In the genomic region with DNA sequence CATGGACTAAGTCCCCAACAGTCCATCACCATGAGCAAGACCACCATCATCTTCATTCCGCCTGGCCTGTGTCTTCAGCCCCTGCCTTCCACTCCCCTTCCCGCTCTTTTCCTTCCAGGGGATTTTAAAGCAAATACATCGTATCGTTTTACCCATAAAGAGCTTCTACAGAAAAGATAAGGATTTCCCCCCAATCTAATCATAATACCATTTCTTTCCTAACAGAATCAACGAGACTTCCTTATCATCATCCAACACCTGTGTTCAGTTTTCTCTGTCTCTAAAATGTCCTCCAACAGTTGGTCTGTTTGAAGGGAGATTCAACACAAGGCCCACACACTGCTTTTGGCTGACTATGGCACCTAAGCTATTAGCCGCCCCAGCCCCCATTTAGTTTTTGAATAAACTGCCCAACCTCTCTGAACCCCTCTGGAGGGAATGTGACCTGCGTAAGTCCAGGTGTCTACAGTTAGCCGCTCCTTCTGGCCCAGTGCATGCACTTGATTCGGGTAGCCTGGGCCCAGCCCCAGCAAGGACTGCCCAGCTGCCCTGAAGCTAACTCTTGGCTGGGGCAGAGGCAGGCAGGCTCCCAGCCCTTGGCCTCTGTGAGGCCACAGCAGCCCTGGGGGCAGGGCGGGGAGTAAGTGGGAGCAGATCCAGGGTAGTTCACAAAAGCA, we compare ENCODE assay signal across 1 cellular context.
TF ChIP-seq lines count a peak whose summit lies in the region.

No MANE protein-coding gene starts in this region.

TF ChIP-seq in K562, 482 proteins besides CTCF, POLR2A, EP300 and RAD21 (continued from another document and continues in another):
- TF ChIP-seq, protein P1, sequence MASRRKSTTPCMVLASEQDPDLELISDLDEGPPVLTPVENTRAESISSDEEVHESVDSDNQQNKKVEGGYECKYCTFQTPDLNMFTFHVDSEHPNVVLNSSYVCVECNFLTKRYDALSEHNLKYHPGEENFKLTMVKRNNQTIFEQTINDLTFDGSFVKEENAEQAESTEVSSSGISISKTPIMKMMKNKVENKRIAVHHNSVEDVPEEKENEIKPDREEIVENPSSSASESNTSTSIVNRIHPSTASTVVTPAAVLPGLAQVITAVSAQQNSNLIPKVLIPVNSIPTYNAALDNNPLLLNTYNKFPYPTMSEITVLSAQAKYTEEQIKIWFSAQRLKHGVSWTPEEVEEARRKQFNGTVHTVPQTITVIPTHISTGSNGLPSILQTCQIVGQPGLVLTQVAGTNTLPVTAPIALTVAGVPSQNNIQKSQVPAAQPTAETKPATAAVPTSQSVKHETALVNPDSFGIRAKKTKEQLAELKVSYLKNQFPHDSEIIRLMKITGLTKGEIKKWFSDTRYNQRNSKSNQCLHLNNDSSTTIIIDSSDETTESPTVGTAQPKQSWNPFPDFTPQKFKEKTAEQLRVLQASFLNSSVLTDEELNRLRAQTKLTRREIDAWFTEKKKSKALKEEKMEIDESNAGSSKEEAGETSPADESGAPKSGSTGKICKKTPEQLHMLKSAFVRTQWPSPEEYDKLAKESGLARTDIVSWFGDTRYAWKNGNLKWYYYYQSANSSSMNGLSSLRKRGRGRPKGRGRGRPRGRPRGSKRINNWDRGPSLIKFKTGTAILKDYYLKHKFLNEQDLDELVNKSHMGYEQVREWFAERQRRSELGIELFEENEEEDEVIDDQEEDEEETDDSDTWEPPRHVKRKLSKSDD (conservative IDR thresholded peaks at IDR 0.05; ENCODE audit: low read length) = no peak
- TF ChIP-seq, protein P2, sequence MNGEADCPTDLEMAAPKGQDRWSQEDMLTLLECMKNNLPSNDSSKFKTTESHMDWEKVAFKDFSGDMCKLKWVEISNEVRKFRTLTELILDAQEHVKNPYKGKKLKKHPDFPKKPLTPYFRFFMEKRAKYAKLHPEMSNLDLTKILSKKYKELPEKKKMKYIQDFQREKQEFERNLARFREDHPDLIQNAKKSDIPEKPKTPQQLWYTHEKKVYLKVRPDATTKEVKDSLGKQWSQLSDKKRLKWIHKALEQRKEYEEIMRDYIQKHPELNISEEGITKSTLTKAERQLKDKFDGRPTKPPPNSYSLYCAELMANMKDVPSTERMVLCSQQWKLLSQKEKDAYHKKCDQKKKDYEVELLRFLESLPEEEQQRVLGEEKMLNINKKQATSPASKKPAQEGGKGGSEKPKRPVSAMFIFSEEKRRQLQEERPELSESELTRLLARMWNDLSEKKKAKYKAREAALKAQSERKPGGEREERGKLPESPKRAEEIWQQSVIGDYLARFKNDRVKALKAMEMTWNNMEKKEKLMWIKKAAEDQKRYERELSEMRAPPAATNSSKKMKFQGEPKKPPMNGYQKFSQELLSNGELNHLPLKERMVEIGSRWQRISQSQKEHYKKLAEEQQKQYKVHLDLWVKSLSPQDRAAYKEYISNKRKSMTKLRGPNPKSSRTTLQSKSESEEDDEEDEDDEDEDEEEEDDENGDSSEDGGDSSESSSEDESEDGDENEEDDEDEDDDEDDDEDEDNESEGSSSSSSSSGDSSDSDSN (IDR thresholded peaks at IDR 0.05; ENCODE audit: borderline replicate concordance in 1 of 2, low read depth in 2 of 2, low read length in 2 of 2) = no peak
- TF ChIP-seq, protein P3, sequence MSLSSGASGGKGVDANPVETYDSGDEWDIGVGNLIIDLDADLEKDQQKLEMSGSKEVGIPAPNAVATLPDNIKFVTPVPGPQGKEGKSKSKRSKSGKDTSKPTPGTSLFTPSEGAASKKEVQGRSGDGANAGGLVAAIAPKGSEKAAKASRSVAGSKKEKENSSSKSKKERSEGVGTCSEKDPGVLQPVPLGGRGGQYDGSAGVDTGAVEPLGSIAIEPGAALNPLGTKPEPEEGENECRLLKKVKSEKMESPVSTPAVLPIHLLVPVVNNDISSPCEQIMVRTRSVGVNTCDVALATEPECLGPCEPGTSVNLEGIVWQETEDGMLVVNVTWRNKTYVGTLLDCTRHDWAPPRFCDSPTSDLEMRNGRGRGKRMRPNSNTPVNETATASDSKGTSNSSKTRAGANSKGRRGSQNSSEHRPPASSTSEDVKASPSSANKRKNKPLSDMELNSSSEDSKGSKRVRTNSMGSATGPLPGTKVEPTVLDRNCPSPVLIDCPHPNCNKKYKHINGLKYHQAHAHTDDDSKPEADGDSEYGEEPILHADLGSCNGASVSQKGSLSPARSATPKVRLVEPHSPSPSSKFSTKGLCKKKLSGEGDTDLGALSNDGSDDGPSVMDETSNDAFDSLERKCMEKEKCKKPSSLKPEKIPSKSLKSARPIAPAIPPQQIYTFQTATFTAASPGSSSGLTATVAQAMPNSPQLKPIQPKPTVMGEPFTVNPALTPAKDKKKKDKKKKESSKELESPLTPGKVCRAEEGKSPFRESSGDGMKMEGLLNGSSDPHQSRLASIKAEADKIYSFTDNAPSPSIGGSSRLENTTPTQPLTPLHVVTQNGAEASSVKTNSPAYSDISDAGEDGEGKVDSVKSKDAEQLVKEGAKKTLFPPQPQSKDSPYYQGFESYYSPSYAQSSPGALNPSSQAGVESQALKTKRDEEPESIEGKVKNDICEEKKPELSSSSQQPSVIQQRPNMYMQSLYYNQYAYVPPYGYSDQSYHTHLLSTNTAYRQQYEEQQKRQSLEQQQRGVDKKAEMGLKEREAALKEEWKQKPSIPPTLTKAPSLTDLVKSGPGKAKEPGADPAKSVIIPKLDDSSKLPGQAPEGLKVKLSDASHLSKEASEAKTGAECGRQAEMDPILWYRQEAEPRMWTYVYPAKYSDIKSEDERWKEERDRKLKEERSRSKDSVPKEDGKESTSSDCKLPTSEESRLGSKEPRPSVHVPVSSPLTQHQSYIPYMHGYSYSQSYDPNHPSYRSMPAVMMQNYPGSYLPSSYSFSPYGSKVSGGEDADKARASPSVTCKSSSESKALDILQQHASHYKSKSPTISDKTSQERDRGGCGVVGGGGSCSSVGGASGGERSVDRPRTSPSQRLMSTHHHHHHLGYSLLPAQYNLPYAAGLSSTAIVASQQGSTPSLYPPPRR (CRISPR knock-in tag; IDR thresholded peaks at IDR 0.05; ENCODE audit: borderline replicate concordance) = no peak
- TF ChIP-seq ZNF274 (IDR thresholded peaks at IDR 0.05; ENCODE audit: borderline replicate concordance, low read depth, low read length) = no peak; the same call in 1 of the 2 replicates
- no peak for TF ChIP-seq EWSR1 (IDR thresholded peaks at IDR 0.05; ENCODE audit: borderline replicate concordance, low read depth, partially characterized antibody)
- TF ChIP-seq, protein P4, sequence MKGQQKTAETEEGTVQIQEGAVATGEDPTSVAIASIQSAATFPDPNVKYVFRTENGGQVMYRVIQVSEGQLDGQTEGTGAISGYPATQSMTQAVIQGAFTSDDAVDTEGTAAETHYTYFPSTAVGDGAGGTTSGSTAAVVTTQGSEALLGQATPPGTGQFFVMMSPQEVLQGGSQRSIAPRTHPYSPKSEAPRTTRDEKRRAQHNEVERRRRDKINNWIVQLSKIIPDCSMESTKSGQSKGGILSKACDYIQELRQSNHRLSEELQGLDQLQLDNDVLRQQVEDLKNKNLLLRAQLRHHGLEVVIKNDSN (CRISPR knock-in tag; IDR thresholded peaks at IDR 0.05) = no peak
- TF ChIP-seq, protein P5, sequence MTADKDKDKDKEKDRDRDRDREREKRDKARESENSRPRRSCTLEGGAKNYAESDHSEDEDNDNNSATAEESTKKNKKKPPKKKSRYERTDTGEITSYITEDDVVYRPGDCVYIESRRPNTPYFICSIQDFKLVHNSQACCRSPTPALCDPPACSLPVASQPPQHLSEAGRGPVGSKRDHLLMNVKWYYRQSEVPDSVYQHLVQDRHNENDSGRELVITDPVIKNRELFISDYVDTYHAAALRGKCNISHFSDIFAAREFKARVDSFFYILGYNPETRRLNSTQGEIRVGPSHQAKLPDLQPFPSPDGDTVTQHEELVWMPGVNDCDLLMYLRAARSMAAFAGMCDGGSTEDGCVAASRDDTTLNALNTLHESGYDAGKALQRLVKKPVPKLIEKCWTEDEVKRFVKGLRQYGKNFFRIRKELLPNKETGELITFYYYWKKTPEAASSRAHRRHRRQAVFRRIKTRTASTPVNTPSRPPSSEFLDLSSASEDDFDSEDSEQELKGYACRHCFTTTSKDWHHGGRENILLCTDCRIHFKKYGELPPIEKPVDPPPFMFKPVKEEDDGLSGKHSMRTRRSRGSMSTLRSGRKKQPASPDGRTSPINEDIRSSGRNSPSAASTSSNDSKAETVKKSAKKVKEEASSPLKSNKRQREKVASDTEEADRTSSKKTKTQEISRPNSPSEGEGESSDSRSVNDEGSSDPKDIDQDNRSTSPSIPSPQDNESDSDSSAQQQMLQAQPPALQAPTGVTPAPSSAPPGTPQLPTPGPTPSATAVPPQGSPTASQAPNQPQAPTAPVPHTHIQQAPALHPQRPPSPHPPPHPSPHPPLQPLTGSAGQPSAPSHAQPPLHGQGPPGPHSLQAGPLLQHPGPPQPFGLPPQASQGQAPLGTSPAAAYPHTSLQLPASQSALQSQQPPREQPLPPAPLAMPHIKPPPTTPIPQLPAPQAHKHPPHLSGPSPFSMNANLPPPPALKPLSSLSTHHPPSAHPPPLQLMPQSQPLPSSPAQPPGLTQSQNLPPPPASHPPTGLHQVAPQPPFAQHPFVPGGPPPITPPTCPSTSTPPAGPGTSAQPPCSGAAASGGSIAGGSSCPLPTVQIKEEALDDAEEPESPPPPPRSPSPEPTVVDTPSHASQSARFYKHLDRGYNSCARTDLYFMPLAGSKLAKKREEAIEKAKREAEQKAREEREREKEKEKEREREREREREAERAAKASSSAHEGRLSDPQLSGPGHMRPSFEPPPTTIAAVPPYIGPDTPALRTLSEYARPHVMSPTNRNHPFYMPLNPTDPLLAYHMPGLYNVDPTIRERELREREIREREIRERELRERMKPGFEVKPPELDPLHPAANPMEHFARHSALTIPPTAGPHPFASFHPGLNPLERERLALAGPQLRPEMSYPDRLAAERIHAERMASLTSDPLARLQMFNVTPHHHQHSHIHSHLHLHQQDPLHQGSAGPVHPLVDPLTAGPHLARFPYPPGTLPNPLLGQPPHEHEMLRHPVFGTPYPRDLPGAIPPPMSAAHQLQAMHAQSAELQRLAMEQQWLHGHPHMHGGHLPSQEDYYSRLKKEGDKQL (CRISPR knock-in tag; IDR thresholded peaks at IDR 0.05; ENCODE audit: borderline replicate concordance) = no peak
- TF ChIP-seq, protein P6, sequence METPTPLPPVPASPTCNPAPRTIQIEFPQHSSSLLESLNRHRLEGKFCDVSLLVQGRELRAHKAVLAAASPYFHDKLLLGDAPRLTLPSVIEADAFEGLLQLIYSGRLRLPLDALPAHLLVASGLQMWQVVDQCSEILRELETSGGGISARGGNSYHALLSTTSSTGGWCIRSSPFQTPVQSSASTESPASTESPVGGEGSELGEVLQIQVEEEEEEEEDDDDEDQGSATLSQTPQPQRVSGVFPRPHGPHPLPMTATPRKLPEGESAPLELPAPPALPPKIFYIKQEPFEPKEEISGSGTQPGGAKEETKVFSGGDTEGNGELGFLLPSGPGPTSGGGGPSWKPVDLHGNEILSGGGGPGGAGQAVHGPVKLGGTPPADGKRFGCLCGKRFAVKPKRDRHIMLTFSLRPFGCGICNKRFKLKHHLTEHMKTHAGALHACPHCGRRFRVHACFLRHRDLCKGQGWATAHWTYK (CRISPR knock-in tag; IDR thresholded peaks at IDR 0.05) = 0 out of 2 replicates have a peak, but pooled peaks have one; percentile 53
- TF ChIP-seq HEY1 (CRISPR knock-in tag; IDR thresholded peaks at IDR 0.05; ENCODE audit: borderline replicate concordance) = no peak
- no peak for TF ChIP-seq TSC22D4 (tag; IDR thresholded peaks at IDR 0.05)
- TF ChIP-seq ZC3H4 (CRISPR knock-in tag; IDR thresholded peaks at IDR 0.05; ENCODE audit: borderline replicate concordance) = no peak
- no peak for TF ChIP-seq BCL6 (CRISPR knock-in tag; IDR thresholded peaks at IDR 0.05)
- TF ChIP-seq, protein P7, sequence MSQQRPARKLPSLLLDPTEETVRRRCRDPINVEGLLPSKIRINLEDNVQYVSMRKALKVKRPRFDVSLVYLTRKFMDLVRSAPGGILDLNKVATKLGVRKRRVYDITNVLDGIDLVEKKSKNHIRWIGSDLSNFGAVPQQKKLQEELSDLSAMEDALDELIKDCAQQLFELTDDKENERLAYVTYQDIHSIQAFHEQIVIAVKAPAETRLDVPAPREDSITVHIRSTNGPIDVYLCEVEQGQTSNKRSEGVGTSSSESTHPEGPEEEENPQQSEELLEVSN (IDR thresholded peaks at IDR 0.05; ENCODE audit: borderline replicate concordance in 1 of 2, extremely low read depth in 1 of 2, insufficient read depth in 1 of 2, insufficient read length in 1 of 2, low read depth in 1 of 2, low read length in 1 of 2, poor library complexity in 1 of 2, severe bottlenecking in 1 of 2) = peak; percentile 58 to 67
- no peak for TF ChIP-seq SP1 (CRISPR knock-in tag; IDR thresholded peaks at IDR 0.05)
- no peak for TF ChIP-seq TRIM28 (IDR thresholded peaks at IDR 0.05)
- no peak for TF ChIP-seq MCM7 (IDR thresholded peaks at IDR 0.05)
- TF ChIP-seq, protein P8, sequence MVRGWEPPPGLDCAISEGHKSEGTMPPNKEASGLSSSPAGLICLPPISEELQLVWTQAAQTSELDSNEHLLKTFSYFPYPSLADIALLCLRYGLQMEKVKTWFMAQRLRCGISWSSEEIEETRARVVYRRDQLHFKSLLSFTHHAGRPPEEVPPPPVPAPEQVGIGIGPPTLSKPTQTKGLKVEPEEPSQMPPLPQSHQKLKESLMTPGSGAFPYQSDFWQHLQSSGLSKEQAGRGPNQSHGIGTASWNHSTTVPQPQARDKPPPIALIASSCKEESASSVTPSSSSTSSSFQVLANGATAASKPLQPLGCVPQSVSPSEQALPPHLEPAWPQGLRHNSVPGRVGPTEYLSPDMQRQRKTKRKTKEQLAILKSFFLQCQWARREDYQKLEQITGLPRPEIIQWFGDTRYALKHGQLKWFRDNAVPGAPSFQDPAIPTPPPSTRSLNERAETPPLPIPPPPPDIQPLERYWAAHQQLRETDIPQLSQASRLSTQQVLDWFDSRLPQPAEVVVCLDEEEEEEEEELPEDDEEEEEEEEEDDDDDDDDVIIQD (CRISPR knock-in tag; IDR thresholded peaks at IDR 0.05) = no peak; the same call in 1 of the 2 replicates
- no peak for TF ChIP-seq NR1H2 (CRISPR knock-in tag; IDR thresholded peaks at IDR 0.05)
- TF ChIP-seq HDAC8 (tag; IDR thresholded peaks at IDR 0.05) = no peak
- no peak for TF ChIP-seq ZNF232 (CRISPR knock-in tag; IDR thresholded peaks at IDR 0.05)
- TF ChIP-seq NFE2 (IDR thresholded peaks at IDR 0.05; ENCODE audit: low read depth) = no peak
- no peak for TF ChIP-seq SPI1 (IDR thresholded peaks at IDR 0.05; ENCODE audit: borderline replicate concordance, low read depth, low read length)
- TF ChIP-seq POLR3G (IDR thresholded peaks at IDR 0.05; ENCODE audit: extremely low read depth, insufficient read length, insufficient replicate concordance) = no peak
- peak; percentile 67 for TF ChIP-seq L3MBTL2 (IDR thresholded peaks at IDR 0.05)
- TF ChIP-seq POLR2AphosphoS2 (IDR thresholded peaks at IDR 0.05; ENCODE audit: low read length) = no peak
- TF ChIP-seq SAFB2 (IDR thresholded peaks at IDR 0.05; ENCODE audit: borderline replicate concordance, low read depth, low read length, severe bottlenecking) = no peak
- TF ChIP-seq ZNF778 (CRISPR knock-in tag; IDR thresholded peaks at IDR 0.05) = no peak
- TF ChIP-seq, protein P9, sequence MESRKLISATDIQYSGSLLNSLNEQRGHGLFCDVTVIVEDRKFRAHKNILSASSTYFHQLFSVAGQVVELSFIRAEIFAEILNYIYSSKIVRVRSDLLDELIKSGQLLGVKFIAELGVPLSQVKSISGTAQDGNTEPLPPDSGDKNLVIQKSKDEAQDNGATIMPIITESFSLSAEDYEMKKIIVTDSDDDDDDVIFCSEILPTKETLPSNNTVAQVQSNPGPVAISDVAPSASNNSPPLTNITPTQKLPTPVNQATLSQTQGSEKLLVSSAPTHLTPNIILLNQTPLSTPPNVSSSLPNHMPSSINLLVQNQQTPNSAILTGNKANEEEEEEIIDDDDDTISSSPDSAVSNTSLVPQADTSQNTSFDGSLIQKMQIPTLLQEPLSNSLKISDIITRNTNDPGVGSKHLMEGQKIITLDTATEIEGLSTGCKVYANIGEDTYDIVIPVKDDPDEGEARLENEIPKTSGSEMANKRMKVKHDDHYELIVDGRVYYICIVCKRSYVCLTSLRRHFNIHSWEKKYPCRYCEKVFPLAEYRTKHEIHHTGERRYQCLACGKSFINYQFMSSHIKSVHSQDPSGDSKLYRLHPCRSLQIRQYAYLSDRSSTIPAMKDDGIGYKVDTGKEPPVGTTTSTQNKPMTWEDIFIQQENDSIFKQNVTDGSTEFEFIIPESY (CRISPR knock-in tag; IDR thresholded peaks at IDR 0.05) = no peak
- peak; percentile 98 for TF ChIP-seq ARID1B (IDR thresholded peaks at IDR 0.05)
